Comparison of ENCODE assay signal across 26 cellular contexts in the genomic region with DNA sequence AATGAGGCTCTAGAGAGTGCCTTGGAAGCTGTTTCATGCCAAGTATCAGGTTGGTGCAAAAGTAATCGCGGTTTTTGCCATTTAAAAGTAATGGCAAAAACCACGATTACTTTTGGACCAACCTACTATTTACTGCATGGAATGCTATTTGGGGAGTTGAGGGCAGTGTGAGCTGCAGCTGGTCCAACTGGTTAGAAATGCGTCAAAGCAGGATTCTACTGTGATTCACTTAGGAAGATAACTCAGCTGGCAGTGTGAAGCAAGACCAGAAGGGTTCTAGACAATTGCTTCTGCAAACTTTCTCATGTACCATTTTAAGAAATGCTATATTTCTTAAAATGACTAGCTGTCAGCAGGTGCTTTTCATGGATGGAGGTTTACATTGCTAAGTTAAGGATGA. TPM values are rescaled to one million over a fixed set of nuclear protein-coding genes. Genes with fewer than 3 reads are reported as not detected.
DNase-seq lines count a peak whose midpoint lies in the region; FAIRE-seq and TF ChIP-seq lines count a peak whose summit lies in the region.
"Had no signal": no experiment of that assay in that cellular context is flagged by ENCODE, and none has a peak within 500 bp of the region (broad histone marks: within the 10 kb centered on the region; RNA-seq: fewer than 3 reads in every experiment).

No MANE protein-coding gene starts in this region.

- no peaks in the 10 kb centered on the region for H4K20me1 ChIP-seq in GM23248 (ENCODE audit: insufficient read depth)
- H4K20me1 ChIP-seq in OCI-LY7 (ENCODE audit: insufficient read depth, low read length), result no peaks in the 10 kb centered on the region
- H4K20me1 ChIP-seq in keratinocyte (ENCODE audit: control insufficient read depth, extremely low read depth, insufficient read depth, low read length), result no peaks in the 10 kb centered on the region

- no peak for TF ChIP-seq CTCF in OCI-LY7 (conservative IDR thresholded peaks at IDR 0.05; ENCODE audit: low read length)
- no peak for TF ChIP-seq CTCF in bronchial epithelial cell (IDR thresholded peaks at IDR 0.05; ENCODE audit: insufficient read depth, low read length, severe bottlenecking)
- no peak for TF ChIP-seq CTCF in keratinocyte (optimal IDR thresholded peaks at IDR 0.05 in 1 of 3, IDR thresholded peaks at IDR 0.05 in 1 of 3, conservative IDR thresholded peaks at IDR 0.05 in 1 of 3; ENCODE audit: extremely low read depth in 1 of 3, insufficient read depth in 2 of 3, low read length in 3 of 3)

- H3K36me3 ChIP-seq in GM23248 (ENCODE audit: low read depth) (no peaks in the 10 kb centered on the region), OCI-LY7 (ENCODE audit: insufficient read depth, low read length) (no peaks in the 10 kb centered on the region), bronchial epithelial cell (ENCODE audit: control insufficient read depth, insufficient read depth, low read length) (no peaks in the 10 kb centered on the region), keratinocyte (ENCODE audit: control insufficient read depth in 2 of 2, extremely low read depth in 1 of 2, insufficient read depth in 2 of 2, low read length in 2 of 2) (no peaks in the 10 kb centered on the region)
- H3K36me3 ChIP-seq: BE2C had no signal

- no peak for TF ChIP-seq POLR2A in GM12892 (IDR thresholded peaks at IDR 0.05; ENCODE audit: low read depth, low read length)

- POLR2A ChIA-PET in OCI-LY7 (lab: Charles Lee), result no interaction called here

- FAIRE-seq in bronchial epithelial cell (lab: Jason Lieb, UNC), result no peak
- peak; percentile 26 for FAIRE-seq in keratinocyte (lab: Jason Lieb, UNC)
- no peak for FAIRE-seq in GM12892 (lab: Jason Lieb, UNC)
- FAIRE-seq: A549, D721Med, GM19239, K562 had no signal

- CTCF ChIA-PET in OCI-LY7 (lab: Charles Lee; ENCODE audit: unreplicated experiment), result no interaction called here

- intact Hi-C loops in OCI-LY7 (cut with micrococcal nuclease; ENCODE audit: unreplicated experiment), result no loop called here

- H3K27me3 ChIP-seq in GM23248 (replicated peaks; ENCODE audit: insufficient read depth) (peaks cover 6% of the 10 kb centered on the region), bronchial epithelial cell (ENCODE audit: control insufficient read depth, insufficient read depth, low read length) (no peaks in the 10 kb centered on the region), keratinocyte (ENCODE audit: control insufficient read depth, extremely low read depth, insufficient read depth, low read length) (no peaks in the 10 kb centered on the region)
- H3K27me3 ChIP-seq: BE2C had no signal

- H3K9me1 ChIP-seq in keratinocyte (ENCODE audit: control insufficient read depth, extremely low read depth, insufficient read depth, low read length), result no peaks in the 10 kb centered on the region

- WGBS in GM23248 (ENCODE audit: low coverage in 1 of 2, low lambda C conversion rate in 2 of 2, missing lambda C conversion rate in 2 of 2), 2 experiments, result 66 to 71% methylated on average over 4 of the region's 4 CpGs

- H3K9ac ChIP-seq in GM23248, result no peak overlapping the region
- H3K9ac ChIP-seq in keratinocyte (ENCODE audit: control insufficient read depth, extremely low read depth, insufficient read depth, low read length), result no peak overlapping the region

- H2AFZ ChIP-seq in GM23248 (no peak overlapping the region), OCI-LY7 (ENCODE audit: low read length) (no peak overlapping the region), keratinocyte (ENCODE audit: control insufficient read depth, low read length) (no peak overlapping the region)

- peaks cover 11% of the 10 kb centered on the region for H3F3A ChIP-seq in GM23248 (ENCODE audit: insufficient read depth)

- H3K4me3 ChIP-seq in GM23248 (no peak overlapping the region), OCI-LY7 (ENCODE audit: low read depth, low read length, poor library complexity, severe bottlenecking) (no peak overlapping the region), bronchial epithelial cell (ENCODE audit: low read depth, low read length) (no peak overlapping the region), keratinocyte (ENCODE audit: control insufficient read depth in 2 of 3, extremely low read depth in 1 of 3, insufficient read depth in 2 of 3, low read depth in 1 of 3, low read length in 3 of 3) (no peak overlapping the region)
- H3K4me3 ChIP-seq: A549, K562 had no signal

- in situ Hi-C loops in GM23248 (cut with MboI), result no loop called here

- H3K79me2 ChIP-seq in GM23248 (ENCODE audit: insufficient read depth), result no peaks in the 10 kb centered on the region
- no peaks in the 10 kb centered on the region for H3K79me2 ChIP-seq in OCI-LY7 (ENCODE audit: insufficient read depth, low read depth, low read length)
- H3K79me2 ChIP-seq in keratinocyte (ENCODE audit: control insufficient read depth, insufficient read depth, low read length), result no peaks in the 10 kb centered on the region

- BruUV-seq in OCI-LY7 (replicated peaks; lab: Mats Ljungman, UMichigan), result no TSS peak

- H3K9me3 ChIP-seq in GM23248 (ENCODE audit: low read depth) (no peaks in the 10 kb centered on the region), OCI-LY7 (ENCODE audit: low read length) (no peaks in the 10 kb centered on the region), keratinocyte (ENCODE audit: control insufficient read depth, low read depth, low read length) (no peaks in the 10 kb centered on the region)
- H3K9me3 ChIP-seq: A549, BE2C had no signal

- H3K9me2 ChIP-seq in GM23248 (ENCODE audit: insufficient read depth) (no peaks in the 10 kb centered on the region), OCI-LY7 (ENCODE audit: insufficient read depth, low read length) (no peaks in the 10 kb centered on the region)

- DNase-seq in GM23248 (peak; percentile 28), OCI-LY7 (ENCODE audit: low spot score) (no peak), bronchial epithelial cell (ENCODE audit: low read depth) (peak; percentile 70), keratinocyte (ENCODE audit: low read depth, low spot score) (no peak), activated T-cell treated with anti-CD3 and anti-CD28 coated beads for 4 hours (no peak), GM12892 (ENCODE audit: insufficient read length) (no peak), NCI-H2081 treated with DMSO at 0.1 percent for 48 hours (lab: John Stamatoyannopoulos, UW) (no peak)
- DNase-seq: BE2C; DMS53; GDM1; H7; MM.1S; NCI-H1092 treated with DMSO at 0.1 percent for 48 hours; NCI-H1436 treated with DMSO at 0.1 percent for 48 hours; NCI-H2029 treated with DMSO at 0.1 percent for 48 hours; NCI-H2171; NCI-H345; NCI-H524; NCI-H774; NK-92 treated with Interleukin-12 subunit alpha and Interleukin-12 subunit beta, amount 100 ng/mL, for 24 hours; Right ventricle myocardium superior had no signal

- no peak overlapping the region for H3K27ac ChIP-seq in GM23248
- H3K27ac ChIP-seq in OCI-LY7 (ENCODE audit: low read depth, low read length, poor library complexity, severe bottlenecking), result no peak overlapping the region
- no peak overlapping the region for H3K27ac ChIP-seq in keratinocyte (ENCODE audit: control insufficient read depth, insufficient read depth, low read length)

- H3K4me2 ChIP-seq in GM23248 (ENCODE audit: unreplicated experiment) (no peak overlapping the region), OCI-LY7 (ENCODE audit: low read length) (peak overlapping the region; percentile 37), keratinocyte (ENCODE audit: control insufficient read depth, extremely low read depth, insufficient read depth, low read depth, low read length) (no peak overlapping the region)
- H3K4me2 ChIP-seq: A549 had no signal

- H3K4me1 ChIP-seq in GM23248 (ENCODE audit: insufficient read depth) (peaks cover 20% of the 10 kb centered on the region), OCI-LY7 (ENCODE audit: insufficient read depth, low read length, poor library complexity, severe bottlenecking) (peaks cover 46% of the 10 kb centered on the region), keratinocyte (ENCODE audit: control insufficient read depth, extremely low read depth, insufficient read depth, low read length) (peaks cover 18% of the 10 kb centered on the region)

- dilution Hi-C loops in keratinocyte (cut with MboI; ENCODE audit: extremely low pct_ligation_motif_present, low sequenced_read_pairs), result no loop called here

RNA-seq across cellular contexts. Expression of a gene that starts 21.2 kb away (rescaled TPM):
- total RNA-seq in GM23248 (2014; rRNA removed; shearing (Covaris generic)), result not detected in 2 replicates
- not detected in 2 replicates for polyA plus RNA-seq in GM23248 (2016; fragmentation: Nextera tagmentation; extraction: Ambion mirVana)
- 0.44 TPM in 1 of 2 replicates, not detected in the other for total RNA-seq in OCI-LY7 (2014; rRNA removed; shearing (Covaris generic))
- 0.57 and 0.83 TPM in 2 replicates for total RNA-seq in OCI-LY7 (2022)
- not detected in 2 replicates for total RNA-seq in bronchial epithelial cell
- not detected in 3 replicates for polyA plus RNA-seq in keratinocyte
- polyA plus RNA-seq in keratinocyte (2011; ENCODE audit: low read depth), result not detected
- polyA plus RNA-seq in keratinocyte (2011; cell fraction: cytosol; rRNA removed), result not detected in 2 replicates
- not detected in 2 replicates for polyA plus RNA-seq in keratinocyte (2011; cell fraction: nucleus; rRNA removed)
- not detected in 2 replicates for polyA plus RNA-seq in keratinocyte (2012; ENCODE audit: low replicate concordance)
- polyA minus RNA-seq in keratinocyte, result not detected in 3 replicates
- polyA minus RNA-seq in keratinocyte (2011; cell fraction: cytosol; rRNA and poly(A)+ RNA removed), result not detected
- polyA minus RNA-seq in keratinocyte (2011; cell fraction: nucleus; rRNA and poly(A)+ RNA removed), result not detected in 2 replicates
- polyA plus RNA-seq in GM12892 (2012; ENCODE audit: missing spikeins), result not detected
- total RNA-seq: H7, Right ventricle myocardium superior, SK-MEL-5 had no signal
- polyA plus RNA-seq: A549 had no signal

RNA-seq across cellular contexts. Expression of a gene that starts 21.6 kb away (rescaled TPM):
- total RNA-seq in GM23248 (2014; rRNA removed; shearing (Covaris generic)), result 0.11 TPM in 1 of 2 replicates, not detected in the other
- polyA plus RNA-seq in GM23248 (2016; fragmentation: Nextera tagmentation; extraction: Ambion mirVana) (not detected in 2 replicates), keratinocyte (0.03 to 0.06 TPM (median 0.05 TPM) in 3 replicates)
- total RNA-seq in OCI-LY7 (2014; rRNA removed; shearing (Covaris generic)), result 0.28 and 0.50 TPM in 2 replicates
- total RNA-seq in OCI-LY7 (2022) (0.35 and 0.42 TPM in 2 replicates), bronchial epithelial cell (under 0.01 and 0.13 TPM in 2 replicates)
- not detected for polyA plus RNA-seq in keratinocyte (2011; ENCODE audit: low read depth)
- polyA plus RNA-seq in keratinocyte (2011; cell fraction: cytosol; rRNA removed), result 0.02 and 0.03 TPM in 2 replicates
- polyA plus RNA-seq in keratinocyte (2011; cell fraction: nucleus; rRNA removed), result 0.03 and 0.05 TPM in 2 replicates
- 0.06 TPM in 1 of 2 replicates, not detected in the other for polyA plus RNA-seq in keratinocyte (2012; ENCODE audit: low replicate concordance)
- 0.06 to 0.10 TPM (median 0.07 TPM) in 3 replicates for polyA minus RNA-seq in keratinocyte
- not detected for polyA minus RNA-seq in keratinocyte (2011; cell fraction: cytosol; rRNA and poly(A)+ RNA removed)
- polyA minus RNA-seq in keratinocyte (2011; cell fraction: nucleus; rRNA and poly(A)+ RNA removed), result 0.11 TPM in 1 of 2 replicates, not detected in the other
- polyA plus RNA-seq in GM12892 (2012; ENCODE audit: missing spikeins), result not detected
- polyA plus RNA-seq: A549 had no signal

Comparison
In these comparisons a context has a peak if more than half of its experiments do, and no peak if none do; other contexts are left out.
1. DNase-seq: peak in GM23248 (single experiment) and bronchial epithelial cell (single experiment); none in OCI-LY7 (single experiment), keratinocyte (single experiment), activated T-cell treated with anti-CD3 and anti-CD28 coated beads for 4 hours (single experiment), GM12892 (single experiment) and NCI-H2081 treated with DMSO at 0.1 percent for 48 hours (single experiment).